ENCODE assay signal across 19 cellular contexts in genomic region chr4:81604683-81605082, GRCh38.
"Had no signal": no experiment of that assay in that cellular context is flagged by ENCODE, and none has a peak within 500 bp of the region (broad histone marks: within the 10 kb centered on the region; RNA-seq: fewer than 3 reads in every experiment).

No MANE protein-coding gene starts in this region.

- H3K27me3 ChIP-seq: breast epithelium, esophagus squamous epithelium, neural progenitor cell, tibial artery had no signal

- H3K27ac Mint-ChIP-seq: activated CD4-positive, alpha-beta memory T cell treated with anti-CD3 and anti-CD28 coated beads for 36 hours; activated naive CD8-positive, alpha-beta T cell treated with anti-CD3 and anti-CD28 coated beads for 36 hours; neural progenitor cell; stimulated activated naive CD8-positive, alpha-beta T cell treated with anti-CD3 and anti-CD28 coated beads, Interleukin-15, Interleukin-2, amounts not matched to agents 100 ng/mL and 50 ng/mL, for 24 hours; T-helper 17 cell had no signal

- H3K9me3 ChIP-seq: breast epithelium, esophagus squamous epithelium, lower lobe of right lung, tibial artery had no signal

- H3K4me3 Mint-ChIP-seq: activated CD4-positive, alpha-beta memory T cell treated with anti-CD3 and anti-CD28 coated beads for 36 hours; activated naive CD8-positive, alpha-beta T cell treated with anti-CD3 and anti-CD28 coated beads for 36 hours; central memory CD8-positive, alpha-beta T cell; naive thymus-derived CD8-positive, alpha-beta T cell; neural progenitor cell; stimulated activated naive CD8-positive, alpha-beta T cell treated with anti-CD3 and anti-CD28 coated beads, Interleukin-15, Interleukin-2, amounts not matched to agents 100 ng/mL and 50 ng/mL, for 24 hours; T-helper 17 cell had no signal

- H2AFZ ChIP-seq: neural progenitor cell had no signal

- H3K36me3 Mint-ChIP-seq: activated CD4-positive, alpha-beta memory T cell treated with anti-CD3 and anti-CD28 coated beads for 36 hours; activated naive CD8-positive, alpha-beta T cell treated with anti-CD3 and anti-CD28 coated beads for 36 hours; naive thymus-derived CD8-positive, alpha-beta T cell; neural progenitor cell had no signal

- DNase-seq: activated CD4-positive, alpha-beta memory T cell treated with anti-CD3 and anti-CD28 coated beads for 36 hours; activated CD4-positive, alpha-beta T cell treated with anti-CD3 and anti-CD28 coated beads for 48 hours; activated naive CD4-positive, alpha-beta T cell treated with Interleukin-2 at 50 U/mL for 16 hours; activated naive CD8-positive, alpha-beta T cell treated with anti-CD3 and anti-CD28 coated beads for 36 hours; activated T-cell treated with anti-CD3 and anti-CD28 coated beads, Interleukin-2, amount 50 U/mL, for 48 hours; amniotic stem cell; esophagus squamous epithelium; lower lobe of right lung; stimulated activated CD4-positive, alpha-beta T cell treated with anti-CD3 and anti-CD28 coated beads, Interleukin-12 subunit alpha, Interleukin-12 subunit beta, amount 100 ng/mL, for 4 hours; stimulated activated CD4-positive, alpha-beta T cell treated with anti-CD3 and anti-CD28 coated beads, Interleukin-4, amount 100 ng/mL, for 4 hours; substantia nigra; T-helper 17 cell; tibial artery had no signal

- H3K36me3 ChIP-seq: breast epithelium, esophagus squamous epithelium, lower lobe of right lung, neural progenitor cell, tibial artery had no signal

- H3K9me3 Mint-ChIP-seq: activated CD4-positive, alpha-beta memory T cell treated with anti-CD3 and anti-CD28 coated beads for 36 hours; central memory CD8-positive, alpha-beta T cell; naive thymus-derived CD8-positive, alpha-beta T cell; stimulated activated naive CD8-positive, alpha-beta T cell treated with anti-CD3 and anti-CD28 coated beads, Interleukin-15, Interleukin-2, amounts not matched to agents 100 ng/mL and 50 ng/mL, for 24 hours had no signal

- H3K27ac ChIP-seq: breast epithelium, esophagus squamous epithelium, lower lobe of right lung, neural progenitor cell, tibial artery had no signal

- H3K9ac ChIP-seq: neural progenitor cell had no signal

- H3K4me2 ChIP-seq: neural progenitor cell had no signal

- ATAC-seq: left lobe of liver, lower lobe of right lung, T-helper 17 cell had no signal

- H3K4me1 Mint-ChIP-seq: central memory CD8-positive, alpha-beta T cell; T-helper 17 cell had no signal

- H3K27me3 Mint-ChIP-seq: activated naive CD8-positive, alpha-beta T cell treated with anti-CD3 and anti-CD28 coated beads for 36 hours; naive thymus-derived CD8-positive, alpha-beta T cell; stimulated activated naive CD8-positive, alpha-beta T cell treated with anti-CD3 and anti-CD28 coated beads, Interleukin-15, Interleukin-2, amounts not matched to agents 100 ng/mL and 50 ng/mL, for 24 hours had no signal

- H3K4me3 ChIP-seq: breast epithelium, esophagus squamous epithelium, lower lobe of right lung, neural progenitor cell, tibial artery had no signal

- H3K4me1 ChIP-seq: breast epithelium had no signal
